Comparison of ENCODE assay signal across 8 cellular contexts in the genomic region with DNA sequence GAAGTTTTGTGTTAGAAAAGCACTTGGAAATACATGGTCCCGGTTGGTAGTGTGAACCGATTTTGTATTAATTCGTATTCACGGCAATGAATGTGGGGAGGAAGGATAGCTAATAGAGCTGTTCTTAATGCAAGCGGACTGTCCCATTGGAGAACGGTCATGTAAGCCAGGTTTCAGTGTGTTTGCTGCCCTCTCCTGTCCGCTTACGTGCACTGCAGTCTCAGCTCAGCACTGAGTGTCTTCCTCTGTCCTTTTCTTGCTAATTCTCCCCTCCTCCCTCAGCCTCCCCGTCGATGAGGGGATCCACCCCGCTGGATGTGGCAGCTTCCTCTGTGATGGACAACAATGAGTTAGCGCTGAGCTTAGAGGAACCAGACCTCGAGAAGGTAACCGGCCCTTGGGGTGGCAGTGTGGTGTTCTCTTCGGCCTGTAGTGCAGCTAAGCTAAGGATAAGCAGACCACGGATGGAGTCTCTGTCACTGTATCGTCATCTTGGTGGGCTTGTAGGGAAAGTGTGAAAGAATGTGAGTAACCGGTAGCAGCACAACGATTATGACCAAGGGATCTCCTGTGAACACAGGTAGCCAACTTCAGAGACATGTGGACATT.
A peak's percentile ranks its signal among the peaks of the same experiment; 100 is the strongest.
DNase-seq lines count a peak whose midpoint lies in the region; ATAC-seq and TF ChIP-seq lines count a peak whose summit lies in the region.

No MANE protein-coding gene starts in this region.

- POLR2A ChIA-PET in HEK293T (lab: Yijun Ruan, JAX) = interaction anchor here (0.6 kb wide), 1 partner anchor 401 kb away, joined by 3 read pairs; no protein-coding TSS in a partner anchor

- DNase-seq in EH (ENCODE audit: low read depth) (peak; percentile 78), HEK293T (ENCODE audit: extremely low spot score) (peak; percentile 59), NCI-H2227 (lab: John Stamatoyannopoulos, UW; ENCODE audit: unreplicated experiment) (peak; percentile 74), cerebellar cortex (ENCODE audit: low spot score) (peak; percentile 66), left kidney (ENCODE audit: low read depth, low spot score) (peak; percentile 87)
- peak; percentile 66 for DNase-seq in activated CD4-positive, CD25-positive, alpha-beta regulatory T cell treated with anti-CD3 and anti-CD28 coated beads, Interleukin-2, amount 50 U/mL, for 72 hours
- peak; percentile 57 to 61 for DNase-seq in stimulated activated CD4-positive, alpha-beta T cell treated with anti-CD3 and anti-CD28 coated beads, Interleukin-2, amount 100 ng/mL, for 48 hours

- CTCF ChIA-PET in HEK293T (lab: Yijun Ruan, JAX) = interaction anchor here (0.6 to 1.8 kb wide), 18 partner anchors 8 to 468 kb away, joined by 3 to 20 read pairs (median 4); no protein-coding TSS in a partner anchor

- ATAC-seq in GM19452 (IDR thresholded peaks at IDR 0.05; ENCODE audit: unreplicated experiment) = no peak

TF ChIP-seq in HEK293T, 16 proteins besides CTCF, POLR2A, EP300 and RAD21:
- TF ChIP-seq, protein P1, sequence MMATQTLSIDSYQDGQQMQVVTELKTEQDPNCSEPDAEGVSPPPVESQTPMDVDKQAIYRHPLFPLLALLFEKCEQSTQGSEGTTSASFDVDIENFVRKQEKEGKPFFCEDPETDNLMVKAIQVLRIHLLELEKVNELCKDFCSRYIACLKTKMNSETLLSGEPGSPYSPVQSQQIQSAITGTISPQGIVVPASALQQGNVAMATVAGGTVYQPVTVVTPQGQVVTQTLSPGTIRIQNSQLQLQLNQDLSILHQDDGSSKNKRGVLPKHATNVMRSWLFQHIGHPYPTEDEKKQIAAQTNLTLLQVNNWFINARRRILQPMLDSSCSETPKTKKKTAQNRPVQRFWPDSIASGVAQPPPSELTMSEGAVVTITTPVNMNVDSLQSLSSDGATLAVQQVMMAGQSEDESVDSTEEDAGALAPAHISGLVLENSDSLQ (IDR thresholded peaks at IDR 0.05) = no peak
- TF ChIP-seq BHLHE40 (IDR thresholded peaks at IDR 0.05; ENCODE audit: borderline replicate concordance) (no peak), CTBP1 (IDR thresholded peaks at IDR 0.05; ENCODE audit: borderline replicate concordance) (no peak), L3MBTL2 (conservative IDR thresholded peaks at IDR 0.05) (no peak), ELF4 (IDR thresholded peaks at IDR 0.05) (no peak), ARNT (IDR thresholded peaks at IDR 0.05) (no peak), FOXA1 (IDR thresholded peaks at IDR 0.05) (no peak), FOXK2 (IDR thresholded peaks at IDR 0.05) (no peak)
